17 cellular contexts compared by ENCODE assay signal in genomic region chr17:55067697-55068439, GRCh38.
DNase-seq lines count a peak whose midpoint lies in the region; ATAC-seq and TF ChIP-seq lines count a peak whose summit lies in the region.
"Had no signal": no experiment of that assay in that cellular context is flagged by ENCODE, and none has a peak within 500 bp of the region (broad histone marks: within the 10 kb centered on the region; RNA-seq: fewer than 3 reads in every experiment).

No MANE protein-coding gene starts in this region.

- no peaks in the 10 kb centered on the region for H3K36me3 Mint-ChIP-seq in activated T-helper 2 cell treated with anti-CD3 and anti-CD28 coated beads, Interferon-gamma antibody, Interleukin-2, Interleukin-4, amounts not matched to agents 10 μg/mL and 5 μg/mL and 100 μg/mL, durations not matched to agents 14 hours and 24 hours and 36 hours (ENCODE audit: low read depth)

- no peak for TF ChIP-seq CTCF in A673 (conservative IDR thresholded peaks at IDR 0.05; ENCODE audit: low read depth, low read length)
- no peak for TF ChIP-seq CTCF in HCT116 (IDR thresholded peaks at IDR 0.05 in 2 of 3, conservative IDR thresholded peaks at IDR 0.05 in 1 of 3; ENCODE audit: borderline replicate concordance in 1 of 3, insufficient read depth in 1 of 3, low read depth in 2 of 3, low read length in 2 of 3)
- TF ChIP-seq CTCF in RWPE1 (conservative IDR thresholded peaks at IDR 0.05; ENCODE audit: low read depth) = no peak
- no peak for TF ChIP-seq CTCF in fibroblast of mammary gland (conservative IDR thresholded peaks at IDR 0.05; ENCODE audit: control insufficient read depth, insufficient read depth, low read depth, low read length)

- no peak; the same call in 1 of the 2 replicates for ATAC-seq in HCT116
- ATAC-seq: gastrocnemius medialis had no signal

- CTCF ChIA-PET in A673 (lab: Charles Lee) (interaction anchor here (0.5 kb wide), 1 partner anchor 229 kb away, joined by 5 read pairs; no protein-coding TSS in a partner anchor), HCT116 (lab: Charles Lee) (interaction anchor here (1.2 kb wide), 1 partner anchor 446 kb away, joined by 3 read pairs; no protein-coding TSS in a partner anchor), RWPE1 (lab: Yijun Ruan, JAX) (no interaction called here)

- H3K9me3 ChIP-seq in A673 (ENCODE audit: low read depth, low read length, poor library complexity, severe bottlenecking) (no peaks in the 10 kb centered on the region), HCT116 (ENCODE audit: control insufficient read depth in 1 of 2, insufficient read depth in 1 of 2, low read depth in 1 of 2, low read length in 2 of 2) (no peaks in the 10 kb centered on the region)
- H3K9me3 ChIP-seq: gastrocnemius medialis, vagina had no signal

- DNase-seq in A673 (ENCODE audit: low spot score) = peak; percentile 37
- DNase-seq in HCT116 (ENCODE audit: low read depth, low spot score) = no peak
- peak; percentile 12 for DNase-seq in RWPE1 (ENCODE audit: low spot score)
- peak; percentile 59 for DNase-seq in fibroblast of mammary gland (ENCODE audit: low read depth)
- DNase-seq in mucosa of gallbladder (ENCODE audit: low spot score) = no peak
- no peak for DNase-seq in activated T-helper 2 cell treated with anti-CD3 and anti-CD28 coated beads, Interferon-gamma antibody, Interleukin-2, Interleukin-4, amounts not matched to agents 10 μg/mL and 5 μg/mL and 100 μg/mL, durations not matched to agents 14 hours and 24 hours and 36 hours (ENCODE audit: low spot score)
- no peak for DNase-seq in OCI-M2 (lab: John Stamatoyannopoulos, UW; ENCODE audit: unreplicated experiment)
- no peak for DNase-seq in cerebellar cortex (ENCODE audit: low spot score)
- DNase-seq: activated CD8-positive, alpha-beta memory T cell treated with anti-CD3 and anti-CD28 coated beads, Interleukin-2, amount 50 U/mL, for 4 hours; DND-41; gastrocnemius medialis; left cardiac atrium; SHP77; stimulated activated CD4-positive, alpha-beta T cell treated with anti-CD3 and anti-CD28 coated beads, Interleukin-2, amount 100 ng/mL, for 48 hours had no signal

- H4K20me1 ChIP-seq in HCT116 (ENCODE audit: insufficient read depth) = no peaks in the 10 kb centered on the region

- H2AFZ ChIP-seq in HCT116 (ENCODE audit: low read depth, low read length, poor library complexity, severe bottlenecking) = no peak overlapping the region

- H3K4me1 ChIP-seq in A673 (ENCODE audit: insufficient read depth, low read length, poor library complexity, severe bottlenecking) (peaks cover 55% of the 10 kb centered on the region), HCT116 (ENCODE audit: control insufficient read depth in 1 of 2, insufficient read depth in 2 of 2, low read length in 2 of 2) (peaks cover 0 to 4% of the 10 kb centered on the region in 2 experiments; a peak in 2 of 4 replicates)
- H3K4me1 ChIP-seq: gastrocnemius medialis, vagina had no signal

- BruUV-seq in A673 (replicated peaks; lab: Mats Ljungman, UMichigan) = no TSS peak
- no TSS peak for BruUV-seq in HCT116 (replicated peaks; lab: Mats Ljungman, UMichigan)

- H3K36me3 ChIP-seq in A673 (ENCODE audit: insufficient read depth, low read length, poor library complexity, severe bottlenecking) = no peaks in the 10 kb centered on the region
- H3K36me3 ChIP-seq in HCT116 (ENCODE audit: control insufficient read depth in 1 of 2, insufficient read depth in 2 of 2, low read length in 2 of 2) = no peaks in the 10 kb centered on the region
- H3K36me3 ChIP-seq: gastrocnemius medialis, vagina had no signal

- TF ChIP-seq RAD21 in HCT116 (IDR thresholded peaks at IDR 0.05; ENCODE audit: low read depth) = no peak

- H3K27me3 ChIP-seq in A673 (replicated peaks; ENCODE audit: insufficient read depth, low read depth, low read length, poor library complexity) = no peaks in the 10 kb centered on the region
- H3K27me3 ChIP-seq in HCT116 (ENCODE audit: insufficient read depth, low read length) = no peaks in the 10 kb centered on the region
- H3K27me3 ChIP-seq: gastrocnemius medialis, vagina had no signal

- H3K27ac ChIP-seq in A673 (ENCODE audit: low read depth, low read length, poor library complexity, severe bottlenecking) (no peak overlapping the region), HCT116 (ENCODE audit: low read depth, low read length) (no peak overlapping the region), RWPE1 (no peak overlapping the region)
- H3K27ac ChIP-seq: gastrocnemius medialis, vagina, VCaP had no signal

- no peak overlapping the region for H3K27ac Mint-ChIP-seq in activated T-helper 2 cell treated with anti-CD3 and anti-CD28 coated beads, Interferon-gamma antibody, Interleukin-2, Interleukin-4, amounts not matched to agents 10 μg/mL and 5 μg/mL and 100 μg/mL, durations not matched to agents 14 hours and 24 hours and 36 hours
- H3K27ac Mint-ChIP-seq: dendritic cell treated with granulocyte-macrophage colony-stimulating factor and Interleukin-4, amounts not matched to agents 40 ng/mL and 50 ng/mL, for 4 days had no signal

- no peaks in the 10 kb centered on the region for H3K9me3 Mint-ChIP-seq in activated T-helper 2 cell treated with anti-CD3 and anti-CD28 coated beads, Interferon-gamma antibody, Interleukin-2, Interleukin-4, amounts not matched to agents 10 μg/mL and 5 μg/mL and 100 μg/mL, durations not matched to agents 14 hours and 24 hours and 36 hours
- H3K9me3 Mint-ChIP-seq: dendritic cell treated with granulocyte-macrophage colony-stimulating factor and Interleukin-4, amounts not matched to agents 40 ng/mL and 50 ng/mL, for 4 days had no signal

- H3K9me2 ChIP-seq in HCT116 (ENCODE audit: insufficient read depth) = no peaks in the 10 kb centered on the region

- peaks cover 2% of the 10 kb centered on the region for H3K27me3 Mint-ChIP-seq in activated T-helper 2 cell treated with anti-CD3 and anti-CD28 coated beads, Interferon-gamma antibody, Interleukin-2, Interleukin-4, amounts not matched to agents 10 μg/mL and 5 μg/mL and 100 μg/mL, durations not matched to agents 14 hours and 24 hours and 36 hours (ENCODE audit: low read depth)

- POLR2A ChIA-PET in A673 (lab: Charles Lee; ENCODE audit: low non-redundant PET) = no interaction called here
- POLR2A ChIA-PET in HCT116 (lab: Charles Lee) = no interaction called here
- POLR2A ChIA-PET in RWPE1 (lab: Yijun Ruan, JAX; ENCODE audit: low non-redundant PET) = no interaction called here

- H3K4me1 Mint-ChIP-seq in activated T-helper 2 cell treated with anti-CD3 and anti-CD28 coated beads, Interferon-gamma antibody, Interleukin-2, Interleukin-4, amounts not matched to agents 10 μg/mL and 5 μg/mL and 100 μg/mL, durations not matched to agents 14 hours and 24 hours and 36 hours (ENCODE audit: low read depth) = peaks cover 3% of the 10 kb centered on the region

- TF ChIP-seq POLR2A in HCT116 (IDR thresholded peaks at IDR 0.05; ENCODE audit: borderline replicate concordance, extremely low read depth, insufficient read depth, insufficient read length) = no peak

- RAD21 ChIA-PET in HCT116 (lab: Charles Lee; ENCODE audit: low non-redundant PET in 1 of 2, low total read pairs in 2 of 2, uncharacterized antibody in 2 of 2, unreplicated experiment in 2 of 2) = no interaction called here

- intact Hi-C loops in A673 (cut with micrococcal nuclease; ENCODE audit: unreplicated experiment) = loop anchor here (2.0 to 5.0 kb wide), 3 partner anchors 141 to 369 kb away; no protein-coding TSS in a partner anchor
- intact Hi-C loops in HCT116 (cut with micrococcal nuclease) = no loop called here
- intact Hi-C loops in activated T-helper 2 cell treated with anti-CD3 and anti-CD28 coated beads, Interferon-gamma antibody, Interleukin-2, Interleukin-4, amounts not matched to agents 10 μg/mL and 5 μg/mL and 100 μg/mL, durations not matched to agents 14 hours and 24 hours and 36 hours (cut with micrococcal nuclease) = no loop called here

- no peak overlapping the region for H3K4me3 Mint-ChIP-seq in activated T-helper 2 cell treated with anti-CD3 and anti-CD28 coated beads, Interferon-gamma antibody, Interleukin-2, Interleukin-4, amounts not matched to agents 10 μg/mL and 5 μg/mL and 100 μg/mL, durations not matched to agents 14 hours and 24 hours and 36 hours (ENCODE audit: low read depth)
- H3K4me3 Mint-ChIP-seq: dendritic cell treated with granulocyte-macrophage colony-stimulating factor and Interleukin-4, amounts not matched to agents 40 ng/mL and 50 ng/mL, for 4 days had no signal

- no peaks in the 10 kb centered on the region for H3K79me2 ChIP-seq in HCT116 (ENCODE audit: insufficient read depth, low read length)

- H3K4me3 ChIP-seq in A673 (ENCODE audit: low read depth, low read length, poor library complexity, severe bottlenecking) (no peak overlapping the region), HCT116 (replicated peaks in 1 of 2; ENCODE audit: low read depth in 1 of 2, low read length in 2 of 2) (no peak overlapping the region), fibroblast of mammary gland (ENCODE audit: control insufficient read depth, low read depth, low read length) (no peak overlapping the region)
- H3K4me3 ChIP-seq: gastrocnemius medialis, vagina had no signal

- H3K4me2 ChIP-seq in HCT116 (ENCODE audit: low read length) = no peak overlapping the region

- no peak overlapping the region for H3K9ac ChIP-seq in HCT116 (ENCODE audit: low read length)

TF ChIP-seq in HCT116, 20 proteins besides CTCF, POLR2A, EP300 and RAD21:
- TF ChIP-seq FOSL1 (IDR thresholded peaks at IDR 0.05; ENCODE audit: low read depth) = 0 out of 2 replicates have a peak, but pooled peaks have one; percentile 6
- no peak for TF ChIP-seq TCF7L2 (IDR thresholded peaks at IDR 0.05; ENCODE audit: borderline replicate concordance, extremely low read depth, insufficient read depth, insufficient read length)

Comparison
In these comparisons a context has a peak if more than half of its experiments do, and no peak if none do; other contexts are left out.
1. DNase-seq: peak in A673 (single experiment), RWPE1 (single experiment) and fibroblast of mammary gland (single experiment); none in HCT116 (single experiment), mucosa of gallbladder (single experiment), activated T-helper 2 cell treated with anti-CD3 and anti-CD28 coated beads, Interferon-gamma antibody, Interleukin-2, Interleukin-4, amounts not matched to agents 10 μg/mL and 5 μg/mL and 100 μg/mL, durations not matched to agents 14 hours and 24 hours and 36 hours (single experiment), OCI-M2 (single experiment) and cerebellar cortex (single experiment).